Comparison of ENCODE assay signal across 8 cellular contexts in the genomic region with DNA sequence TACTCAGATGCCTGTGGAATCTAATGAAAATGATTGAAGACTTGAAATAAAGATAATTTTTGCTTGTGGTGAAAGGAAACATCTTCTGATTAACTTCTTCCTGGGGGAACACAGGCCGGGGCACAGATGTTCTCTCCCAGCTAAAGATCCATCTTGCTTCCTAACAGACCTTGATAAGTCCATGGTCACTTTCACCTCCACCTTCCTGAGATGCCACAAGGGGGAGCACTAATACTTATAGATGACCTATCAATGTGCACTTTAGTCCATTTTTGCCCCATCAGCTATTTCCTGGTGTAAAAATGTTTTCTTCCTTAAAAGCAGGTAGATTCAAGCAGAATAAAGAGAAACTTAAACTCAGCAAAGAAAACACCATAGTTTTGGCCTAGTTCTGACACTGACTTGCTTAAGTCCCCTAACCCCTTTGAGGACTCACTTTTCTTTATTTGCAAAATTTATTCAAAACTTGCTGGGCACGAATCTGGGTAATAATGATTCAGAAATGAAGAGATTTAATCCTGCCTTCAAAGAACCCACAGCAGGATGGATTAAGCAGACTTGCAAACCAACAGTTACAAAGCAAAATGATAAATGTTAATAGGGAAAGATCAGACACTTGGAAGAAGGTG.
DNase-seq lines count a peak whose midpoint lies in the region; ATAC-seq and TF ChIP-seq lines count a peak whose summit lies in the region.

No MANE protein-coding gene starts in this region.

- ATAC-seq in HG02870 (IDR thresholded peaks at IDR 0.05; ENCODE audit: unreplicated experiment), result peak; percentile 89
- peak in 3 of 4 experiments; percentile 31 to 46 (median 43) for ATAC-seq in T-cell (replicated peaks in 1 of 4)

- in situ Hi-C loops in astrocyte of the spinal cord (cut with HindIII; ENCODE audit: low sequenced_read_pairs), result no loop called here

- TF ChIP-seq CTCF in astrocyte of the spinal cord (IDR thresholded peaks at IDR 0.05; ENCODE audit: low read depth, low read length), result peak; percentile 77

- no peaks in the 10 kb centered on the region for H3K4me1 Mint-ChIP-seq in T-cell

- peak; percentile 66 for DNase-seq in SIG-M5 treated with dmso at 0.1 percent for 504 hours (lab: John Stamatoyannopoulos, UW; ENCODE audit: unreplicated experiment)
- DNase-seq in SIG-M5 (lab: John Stamatoyannopoulos, UW), result no peak
- peak; percentile 13 for DNase-seq in NCI-H146 treated with DMSO at 0.1 percent for 48 hours (lab: John Stamatoyannopoulos, UW; ENCODE audit: unreplicated experiment)
- DNase-seq in T-cell, result peak; percentile 0 to 58 (median 27)
- DNase-seq in astrocyte of the spinal cord (ENCODE audit: low read depth, low spot score), result peak; percentile 88
- peak; percentile 80 for DNase-seq in inferior parietal cortex (ENCODE audit: extremely low spot score)
- DNase-seq in stimulated activated CD4-positive, alpha-beta T cell treated with anti-CD3 and anti-CD28 coated beads, Interleukin-1b, Interleukin-23, amount 100 ng/mL, for 1 hour (ENCODE audit: low read depth in 2 of 2), result peak; percentile 8 to 12

- H3K4me3 ChIP-seq in astrocyte of the spinal cord (ENCODE audit: low read depth, low read length), result no peak overlapping the region

- CTCF ChIA-PET in T-cell (lab: Charles Lee), result interaction anchor here (0.6 to 4.2 kb wide), 15 partner anchors 9 to 1389 kb away, joined by 3 to 37 read pairs (median 6); no protein-coding TSS in a partner anchor

- H3K36me3 Mint-ChIP-seq in T-cell, result no peaks in the 10 kb centered on the region

- no peak overlapping the region for H3K27ac Mint-ChIP-seq in T-cell

- H3K27me3 Mint-ChIP-seq in T-cell, result peaks cover 5 to 8% of the 10 kb centered on the region in 2 donors

- no peak overlapping the region for H3K4me3 Mint-ChIP-seq in T-cell

- POLR2A ChIA-PET in T-cell (lab: Charles Lee), result no interaction called here

- no peaks in the 10 kb centered on the region for H3K9me3 Mint-ChIP-seq in T-cell
